ENCODE assay signal across 1 cellular context in the genomic region with DNA sequence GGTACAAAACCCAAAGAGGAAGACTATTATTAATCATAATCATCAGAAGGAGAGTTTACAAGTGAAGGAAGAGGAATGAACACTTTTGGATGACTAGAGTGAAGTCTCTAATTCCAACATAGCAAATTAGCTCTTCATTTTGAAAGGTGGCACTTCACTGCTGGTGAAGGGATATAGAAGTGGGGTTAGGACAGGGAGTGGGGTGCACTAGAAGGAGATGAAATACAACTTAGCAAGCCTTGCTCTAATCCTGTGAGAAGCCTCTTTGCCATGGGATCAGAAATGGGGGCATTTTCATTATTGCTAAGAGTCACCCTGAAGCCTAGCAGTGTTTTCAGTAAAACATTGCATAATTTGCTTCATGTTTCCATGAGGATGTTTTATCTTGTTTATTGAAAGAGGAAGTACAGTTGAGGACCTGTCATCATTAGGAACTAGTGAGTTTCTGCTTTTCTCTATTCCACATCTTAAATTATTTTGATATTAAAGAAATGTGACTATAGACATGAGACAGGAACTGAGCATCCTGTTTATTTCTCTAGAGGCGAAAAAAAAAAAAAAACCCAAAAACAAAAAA.
TF ChIP-seq lines count a peak whose summit lies in the region.

No MANE protein-coding gene starts in this region.

TF ChIP-seq in GM12878, 131 proteins besides CTCF, POLR2A, EP300 and RAD21 (continued from another document):
- TF ChIP-seq STAT1 (conservative IDR thresholded peaks at IDR 0.05) = no peak
TF ChIP-seq in GM12878: peak in this region for 0.
